Comparison of ENCODE assay signal across 8 cellular contexts in the genomic region with DNA sequence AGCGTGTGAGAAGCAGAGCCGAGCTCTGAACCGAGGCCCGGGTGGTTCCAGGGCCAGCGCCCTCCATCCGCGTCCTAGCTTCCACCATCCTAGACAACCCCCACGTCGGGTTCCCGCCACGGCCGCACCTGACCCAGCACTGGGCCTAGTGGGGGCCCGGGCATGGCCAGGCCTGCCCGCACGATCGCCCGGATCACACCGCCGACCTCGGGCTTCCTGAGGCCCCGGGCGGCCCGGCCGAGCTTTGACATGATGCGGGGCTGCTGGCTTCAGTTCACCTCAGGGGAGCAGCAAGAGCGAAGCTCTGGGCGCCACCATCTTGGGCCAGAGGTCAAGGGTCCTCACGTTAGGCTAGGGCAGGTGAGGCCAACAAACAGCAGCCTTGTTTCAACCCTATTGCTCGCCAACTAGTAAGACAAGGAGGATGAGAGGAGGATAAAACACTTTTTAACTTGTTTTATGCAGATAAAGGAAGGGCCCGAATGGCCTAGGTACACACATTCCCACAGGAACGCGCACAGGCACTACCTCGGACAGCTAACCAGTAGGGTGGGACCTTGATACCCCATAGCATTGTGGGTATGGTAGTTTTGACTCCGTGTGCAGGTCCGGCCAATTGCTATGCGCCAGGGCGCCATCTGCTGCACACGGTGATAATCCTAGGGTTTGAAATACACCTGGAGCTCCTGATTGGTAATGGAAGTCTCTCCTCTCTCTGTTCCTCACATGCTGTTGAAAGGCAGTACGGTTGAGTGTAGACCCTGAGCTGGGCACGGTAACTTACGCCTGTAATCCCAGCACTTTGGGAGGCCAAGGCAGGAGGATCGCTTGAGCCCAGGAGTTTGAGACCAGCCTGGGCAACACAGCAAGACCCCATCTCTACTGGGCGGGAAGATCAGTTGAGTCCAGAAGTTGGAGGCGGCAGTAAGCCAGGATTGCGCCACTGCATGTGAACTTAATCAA. TPM values are rescaled to one million over a fixed set of nuclear protein-coding genes. Genes with fewer than 3 reads are reported as not detected.
DNase-seq lines count a peak whose midpoint lies in the region; TF ChIP-seq lines count a peak whose summit lies in the region.

A gene (minus strand): TSS at position 345 of the 963 bp plus-strand sequence. CDS start 94 bp downstream, at position 251.

- H3K4me1 Mint-ChIP-seq in endodermal cell: peaks cover 7% of the 10 kb centered on the region

- no peaks in the 10 kb centered on the region for H3K27me3 ChIP-seq in endodermal cell (ENCODE audit: control insufficient read depth, insufficient read depth, low read length, poor library complexity, severe bottlenecking)

- peaks cover 24% of the 10 kb centered on the region for H3K36me3 Mint-ChIP-seq in endodermal cell (ENCODE audit: low read depth)

- DNase-seq in COR-L47 (lab: John Stamatoyannopoulos, UW) (peak; percentile 94), GM20000 (ENCODE audit: low spot score) (peak; percentile 98), HT1080 (ENCODE audit: low read depth) (peak; percentile 89), NOMO-1 treated with DMSO at 0.1 percent for 48 hours (lab: John Stamatoyannopoulos, UW; ENCODE audit: unreplicated experiment) (peak; percentile 90), endodermal cell (peak; percentile 98), mesenteric fat pad (ENCODE audit: low spot score) (no peak)
- DNase-seq in activated CD8-positive, alpha-beta memory T cell treated with anti-CD3 and anti-CD28 coated beads for 48 hours (ENCODE audit: low read depth in 2 of 3, low spot score in 2 of 3): peak; percentile 59 to 66 (median 65)
- peak; percentile 72 to 79 for DNase-seq in stimulated activated CD8-positive, alpha-beta memory T cell treated with anti-CD3 and anti-CD28 coated beads, Interleukin-15, amount 100 ng/mL, for 4 hours (ENCODE audit: low read depth in 2 of 2)

- H3K4me3 Mint-ChIP-seq in endodermal cell: peak within 1 kb of the TSS; percentile 89

- TF ChIP-seq CTCF in GM20000 (IDR thresholded peaks at IDR 0.05; ENCODE audit: extremely low read depth, missing control alignments): peak; percentile 86
- peak; percentile 72 for TF ChIP-seq CTCF in endodermal cell (conservative IDR thresholded peaks at IDR 0.05)

- H3K27ac ChIP-seq in endodermal cell (ENCODE audit: low read depth, low read length): peak within 1 kb of the TSS; percentile 85

- H3K9me3 ChIP-seq in endodermal cell (ENCODE audit: control insufficient read depth, low read length): peaks cover 8% of the 10 kb centered on the region

- H3K4me1 ChIP-seq in endodermal cell (ENCODE audit: control insufficient read depth, insufficient read depth, low read length): no peaks in the 10 kb centered on the region

- peaks cover 26% of the 10 kb centered on the region for H3K36me3 ChIP-seq in endodermal cell (ENCODE audit: control insufficient read depth, insufficient read depth, low read length)

- H3K9me3 Mint-ChIP-seq in endodermal cell: peaks cover 24% of the 10 kb centered on the region

- peak within 1 kb of the TSS; percentile 96 for H3K4me3 ChIP-seq in endodermal cell (ENCODE audit: low read length)

- peak within 1 kb of the TSS; percentile 100 for H3K27ac Mint-ChIP-seq in endodermal cell

- WGBS in endodermal cell (ENCODE audit: insufficient coverage in 1 of 2, insufficient read length in 1 of 2), 2 experiments: 10 to 13% methylated on average over 22 to 45 of the region's 45 CpGs

- peak within 1 kb of the TSS; percentile 85 for H3K9ac ChIP-seq in endodermal cell (ENCODE audit: extremely low read depth, low read length, poor library complexity, severe bottlenecking)

- H3K27me3 Mint-ChIP-seq in endodermal cell (ENCODE audit: insufficient read depth): peaks cover 3% of the 10 kb centered on the region

RNA-seq across cellular contexts. Expression of the gene that starts here (rescaled TPM):
- total RNA-seq in HT1080 (2014; rRNA removed; shearing (Covaris generic)): 84.2 and 120 TPM in 2 replicates
- polyA plus RNA-seq in HT1080 (2015; cell fraction: cytosol; rRNA removed): 50.0 and 54.6 TPM in 2 replicates
- 16.4 and 19.5 TPM in 2 replicates for polyA plus RNA-seq in HT1080 (2015; cell fraction: nucleus; rRNA removed)
- 100 to 1,000 TPM in 1 of 2 donors, 10 to 100 TPM in 1; 84.5 to 111 TPM for total RNA-seq in endodermal cell
- polyA plus RNA-seq in endodermal cell (2013, experiment 1 of 2): 75.5 TPM
- 71.1 TPM for polyA plus RNA-seq in endodermal cell (2013, experiment 2 of 2)
- 32.2 TPM for total RNA-seq in mesenteric fat pad
